ENCODE assay signal across 40 cellular contexts in the genomic region with DNA sequence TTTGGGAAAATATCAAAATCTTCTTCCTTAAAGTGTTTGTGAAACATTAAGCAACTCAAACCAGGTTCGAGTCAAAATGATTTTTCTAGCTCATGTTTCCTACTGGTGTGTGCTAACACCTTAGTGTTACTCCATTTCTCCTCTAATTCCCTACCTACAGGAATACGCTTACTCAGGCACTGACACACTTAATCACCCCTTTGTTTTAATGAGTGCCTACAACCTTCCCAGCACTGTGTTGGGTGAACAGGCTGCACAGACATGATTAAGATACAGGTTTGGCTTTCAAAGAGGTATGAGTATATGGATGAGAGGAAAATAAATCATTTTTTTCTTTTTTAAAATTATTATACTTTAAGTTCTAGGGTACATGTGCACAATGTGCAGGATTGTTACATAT. TPM values are rescaled to one million over a fixed set of nuclear protein-coding genes. Genes with fewer than 3 reads are reported as not detected.
DNase-seq lines count a peak whose midpoint lies in the region; ATAC-seq, FAIRE-seq and TF ChIP-seq lines count a peak whose summit lies in the region.
"Had no signal": no experiment of that assay in that cellular context is flagged by ENCODE, and none has a peak within 500 bp of the region (broad histone marks: within the 10 kb centered on the region; RNA-seq: fewer than 3 reads in every experiment).

No MANE protein-coding gene starts in this region.

- H3K36me3 Mint-ChIP-seq in MCF 10A (ENCODE audit: insufficient read depth, unreplicated experiment) = peaks cover 14% of the 10 kb centered on the region
- H3K36me3 Mint-ChIP-seq: CD14-positive monocyte; CD4-positive, CD25-positive, alpha-beta regulatory T cell had no signal

- H3K4me3 Mint-ChIP-seq in MCF 10A (ENCODE audit: unreplicated experiment) = no peak overlapping the region
- H3K4me3 Mint-ChIP-seq: B cell; CD14-positive monocyte; CD4-positive, alpha-beta memory T cell; CD4-positive, alpha-beta T cell; CD4-positive, CD25-positive, alpha-beta regulatory T cell; CD8-positive, alpha-beta memory T cell; CD8-positive, alpha-beta T cell had no signal

- no peak overlapping the region for H3K27ac ChIP-seq in breast epithelium
- H3K27ac ChIP-seq: 22Rv1; A549; BLaER1; BLaER1 treated with 17β-estradiol and CSF1 and Interleukin-3, amounts not matched to agents 10 nM and 100 nM; C4-2B had no signal

- no peaks in the 10 kb centered on the region for H3K27me3 ChIP-seq in breast epithelium
- H3K27me3 ChIP-seq in bronchial epithelial cell (ENCODE audit: control insufficient read depth, insufficient read depth, low read length) = no peaks in the 10 kb centered on the region
- H3K27me3 ChIP-seq: BE2C; BLaER1; BLaER1 treated with 17β-estradiol and CSF1 and Interleukin-3, amounts not matched to agents 10 nM and 100 nM had no signal

- TF ChIP-seq POLR2A in breast epithelium (IDR thresholded peaks at IDR 0.05) = no peak

- CTCF ChIA-PET in MCF 10A (lab: Yijun Ruan, JAX) = no interaction called here

- FAIRE-seq in bronchial epithelial cell (lab: Jason Lieb, UNC) = no peak
- FAIRE-seq: A204.1, A549, D721Med had no signal

- no peaks in the 10 kb centered on the region for H3K9me3 ChIP-seq in breast epithelium
- H3K9me3 ChIP-seq: A549, BE2C, Caco-2 had no signal

- peaks cover 13% of the 10 kb centered on the region for H3K4me1 Mint-ChIP-seq in MCF 10A (ENCODE audit: insufficient read depth, unreplicated experiment)
- H3K4me1 Mint-ChIP-seq: B cell; CD14-positive monocyte; CD4-positive, CD25-positive, alpha-beta regulatory T cell had no signal

- H3K27me3 Mint-ChIP-seq in MCF 10A (ENCODE audit: insufficient read depth, unreplicated experiment) = no peaks in the 10 kb centered on the region
- H3K27me3 Mint-ChIP-seq: CD4-positive, alpha-beta memory T cell; CD4-positive, alpha-beta T cell had no signal

- no peaks in the 10 kb centered on the region for H3K4me1 ChIP-seq in breast epithelium
- H3K4me1 ChIP-seq: A549; BE2C; BLaER1; BLaER1 treated with 17β-estradiol and CSF1 and Interleukin-3, amounts not matched to agents 10 nM and 100 nM; Caco-2 had no signal

- DNase-seq in MCF 10A (ENCODE audit: unreplicated experiment) (peak; percentile 5), breast epithelium (ENCODE audit: low spot score in 2 of 2) (no peak), bronchial epithelial cell (ENCODE audit: low read depth) (peak; percentile 13), epithelial cell of esophagus (ENCODE audit: low read depth) (peak; percentile 40), NCI-H526 (lab: John Stamatoyannopoulos, UW) (no peak)
- DNase-seq in stimulated activated CD4-positive, alpha-beta T cell treated with anti-CD3 and anti-CD28 coated beads, Interleukin-1b, Interleukin-23, amount 100 ng/mL, for 48 hours = no peak
- DNase-seq: 8988T; ACHN; AML-193; BE2C; C1 segment of cervical spinal cord; Caco-2; Calu3; CD4-positive, alpha-beta memory T cell; CD4-positive, alpha-beta T cell; CD4-positive, CD25-positive, alpha-beta regulatory T cell; CD8-positive, alpha-beta memory T cell; CD8-positive, alpha-beta T cell; COR-L47; DMS 273 treated with DMSO at 0.1 percent for 48 hours; DMS153; DMS53; DMS79; DMS79 treated with DMSO at 0.1 percent for 48 hours; DND-41; EL had no signal

- H3K27ac Mint-ChIP-seq in MCF 10A (ENCODE audit: low read depth, unreplicated experiment) = peak overlapping the region; percentile 63
- H3K27ac Mint-ChIP-seq: B cell; CD14-positive monocyte; CD4-positive, alpha-beta memory T cell; CD4-positive, alpha-beta T cell; CD4-positive, CD25-positive, alpha-beta regulatory T cell; CD8-positive, alpha-beta T cell had no signal

- H3K36me3 ChIP-seq in breast epithelium = no peaks in the 10 kb centered on the region
- no peaks in the 10 kb centered on the region for H3K36me3 ChIP-seq in bronchial epithelial cell (ENCODE audit: control insufficient read depth, insufficient read depth, low read length)
- H3K36me3 ChIP-seq: BE2C; BLaER1; BLaER1 treated with 17β-estradiol and CSF1 and Interleukin-3, amounts not matched to agents 10 nM and 100 nM had no signal

- BruUV-seq in MCF 10A (replicated peaks; lab: Mats Ljungman, UMichigan) = no TSS peak

- H3K9me3 Mint-ChIP-seq in MCF 10A (ENCODE audit: unreplicated experiment) = peaks cover 8% of the 10 kb centered on the region
- H3K9me3 Mint-ChIP-seq: CD4-positive, alpha-beta T cell had no signal

- TF ChIP-seq CTCF in MCF 10A (IDR thresholded peaks at IDR 0.05; ENCODE audit: unreplicated experiment) (no peak), breast epithelium (IDR thresholded peaks at IDR 0.05) (no peak), bronchial epithelial cell (IDR thresholded peaks at IDR 0.05; ENCODE audit: insufficient read depth, low read length, severe bottlenecking) (no peak), epithelial cell of esophagus (IDR thresholded peaks at IDR 0.05; ENCODE audit: insufficient read depth, low read depth, low read length, missing control alignments) (no peak)

- intact Hi-C loops in MCF 10A (cut with micrococcal nuclease) = no loop called here
- intact Hi-C loops in breast epithelium (cut with DNase I; ENCODE audit: low total_unique reads) = no loop called here

- no peak overlapping the region for H3K4me3 ChIP-seq in breast epithelium
- no peak overlapping the region for H3K4me3 ChIP-seq in bronchial epithelial cell (ENCODE audit: low read depth, low read length)
- H3K4me3 ChIP-seq in epithelial cell of esophagus (ENCODE audit: low read length) = no peak overlapping the region
- H3K4me3 ChIP-seq: A549; BLaER1; BLaER1 treated with 17β-estradiol and CSF1 and Interleukin-3, amounts not matched to agents 10 nM and 100 nM had no signal

- peak; percentile 96 for ATAC-seq in esophagus mucosa
- ATAC-seq in HG02678 (IDR thresholded peaks at IDR 0.05; ENCODE audit: unreplicated experiment) = no peak
- ATAC-seq: A549; CD8-positive, alpha-beta T cell had no signal

- POLR2A ChIA-PET in MCF 10A (lab: Yijun Ruan, JAX) = interaction anchor here (1.2 kb wide), 1 partner anchor 34 kb away, joined by 5 read pairs; no protein-coding TSS in a partner anchor

RNA-seq across cellular contexts. Expression of gene PZP, which starts 15.6 kb away (rescaled TPM):
- total RNA-seq in MCF 10A (2022) (not detected in 2 replicates), breast epithelium (under 1 TPM in 2 of 3 donors, not detected in 1; under 0.01 to 0.80 TPM), bronchial epithelial cell (not detected in 2 replicates), esophagus mucosa (not detected)
- total RNA-seq: A172; A673; B cell; Caco-2; Calu3; CD4-positive, alpha-beta memory T cell; CD4-positive, alpha-beta T cell; CD4-positive, CD25-positive, alpha-beta regulatory T cell; CD8-positive, alpha-beta memory T cell; CD8-positive, alpha-beta T cell; Daoy had no signal

Comparison
In these comparisons a context has a peak if more than half of its experiments do, and no peak if none do; other contexts are left out.
1. DNase-seq: peak in MCF 10A (single experiment), bronchial epithelial cell (single experiment) and epithelial cell of esophagus (single experiment); none in breast epithelium (0 of 2), NCI-H526 (0 of 2) and stimulated activated CD4-positive, alpha-beta T cell treated with anti-CD3 and anti-CD28 coated beads, Interleukin-1b, Interleukin-23, amount 100 ng/mL, for 48 hours (single experiment).